In the genomic region with DNA sequence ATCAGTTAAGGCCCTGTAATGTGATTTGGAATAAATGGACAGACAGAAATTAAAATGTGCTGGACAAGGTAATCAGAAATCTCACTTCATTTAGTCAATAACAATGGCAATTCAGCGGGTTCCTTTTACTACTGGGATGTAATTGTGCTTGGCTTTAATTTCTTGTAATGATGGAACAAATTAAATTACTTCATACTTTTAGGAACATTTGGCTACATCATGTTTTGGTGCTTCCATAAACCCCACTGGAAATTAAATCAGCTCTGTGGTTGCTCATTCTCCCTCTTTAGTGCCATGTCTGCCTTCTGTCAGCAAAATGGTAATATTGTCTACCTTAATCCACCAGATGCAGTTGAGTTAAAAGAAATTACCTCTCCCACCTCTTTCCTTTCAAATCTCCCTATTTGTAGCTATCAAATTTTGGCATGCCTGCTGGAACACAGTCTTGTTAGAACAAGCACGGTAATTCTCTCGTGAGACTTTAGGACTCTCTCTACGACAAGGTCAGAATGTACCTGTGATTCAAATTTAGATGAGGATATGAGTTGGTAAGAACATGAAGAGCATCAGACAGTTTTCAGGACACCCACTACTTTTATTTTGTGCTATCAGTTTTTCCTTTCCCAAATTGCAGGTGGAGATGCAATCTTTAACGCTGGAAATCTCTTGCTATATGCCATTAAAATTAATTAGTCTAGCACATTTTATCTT, we compare ENCODE assay signal across 31 cellular contexts.
"Had no signal": no experiment of that assay in that cellular context is flagged by ENCODE, and none has a peak within 500 bp of the region (broad histone marks: within the 10 kb centered on the region; RNA-seq: fewer than 3 reads in every experiment).

No MANE protein-coding gene starts in this region.

- H3K27me3 Mint-ChIP-seq: activated B cell treated with CpG ODN at 0.5 μM for 24 hours; activated CD8-positive, alpha-beta T cell treated with anti-CD3 and anti-CD28 coated beads for 36 hours; activated naive CD4-positive, alpha-beta T cell treated with anti-CD3 and anti-CD28 coated beads, Interleukin-2, amount 50 U/mL, for 24 hours; activated naive CD8-positive, alpha-beta T cell treated with anti-CD3 and anti-CD28 coated beads for 36 hours; activated naive CD8-positive, alpha-beta T cell treated with anti-CD3 and anti-CD28 coated beads, Interleukin-2, amount 50 U/mL, for 24 hours had no signal

- H3K4me3 Mint-ChIP-seq: activated B cell treated with CpG ODN at 0.5 μM for 24 hours; activated CD8-positive, alpha-beta T cell treated with anti-CD3 and anti-CD28 coated beads for 36 hours; activated naive CD4-positive, alpha-beta T cell treated with anti-CD3 and anti-CD28 coated beads for 36 hours; activated naive CD4-positive, alpha-beta T cell treated with anti-CD3 and anti-CD28 coated beads, Interleukin-2, amount 50 U/mL, for 24 hours; activated naive CD8-positive, alpha-beta T cell treated with anti-CD3 and anti-CD28 coated beads for 36 hours; activated naive CD8-positive, alpha-beta T cell treated with anti-CD3 and anti-CD28 coated beads, Interleukin-2, amount 50 U/mL, for 24 hours; activated T-cell treated with anti-CD3 and anti-CD28 coated beads, Interleukin-2, amount 50 U/mL, for 4 hours; effector memory CD8-positive, alpha-beta T cell; T-helper 2 cell treated with Interferon-gamma antibody and Interleukin-4, amounts not matched to agents 5 μg/mL and 100 μg/mL, for 36 hours had no signal

- DNase-seq: activated B cell treated with CpG ODN at 0.5 μM for 24 hours; activated CD4-positive, alpha-beta T cell treated with anti-CD3 and anti-CD28 coated beads for 48 hours; activated CD4-positive, alpha-beta T cell treated with anti-CD3 and anti-CD28 coated beads, Interleukin-2, amount 50 U/mL, for 1 hour; activated CD4-positive, alpha-beta T cell treated with anti-CD3 and anti-CD28 coated beads, Interleukin-2, amount 50 U/mL, for 48 hours; activated CD8-positive, alpha-beta memory T cell treated with anti-CD3 and anti-CD28 coated beads for 24 hours; activated CD8-positive, alpha-beta T cell treated with anti-CD3 and anti-CD28 coated beads for 36 hours; activated effector memory CD4-positive, alpha-beta T cell treated with anti-CD3 and anti-CD28 coated beads, Interleukin-2, amount 50 U/mL, for 16 hours; activated naive CD4-positive, alpha-beta T cell treated with anti-CD3 and anti-CD28 coated beads for 36 hours; activated naive CD8-positive, alpha-beta T cell treated with anti-CD3 and anti-CD28 coated beads for 36 hours; activated naive CD8-positive, alpha-beta T cell treated with anti-CD3 and anti-CD28 coated beads, Interleukin-2, amount 50 U/mL, for 24 hours; activated T-cell treated with anti-CD3 and anti-CD28 coated beads, Interleukin-2, amount 50 U/mL, for 4 hours; adrenal gland; amygdala; aorta; body of pancreas; cortex of kidney; dermis blood vessel endothelial cell; effector CD4-positive, alpha-beta T cell; effector memory CD8-positive, alpha-beta T cell; erythroblast; foreskin melanocyte; heart right ventricle; T1000; WERI-Rb-1 had no signal

- H3K27ac Mint-ChIP-seq: activated B cell treated with CpG ODN at 0.5 μM for 24 hours; activated CD8-positive, alpha-beta T cell treated with anti-CD3 and anti-CD28 coated beads for 36 hours; activated naive CD4-positive, alpha-beta T cell treated with anti-CD3 and anti-CD28 coated beads for 36 hours; activated naive CD4-positive, alpha-beta T cell treated with anti-CD3 and anti-CD28 coated beads, Interleukin-2, amount 50 U/mL, for 24 hours; activated naive CD8-positive, alpha-beta T cell treated with anti-CD3 and anti-CD28 coated beads for 36 hours; activated naive CD8-positive, alpha-beta T cell treated with anti-CD3 and anti-CD28 coated beads, Interleukin-2, amount 50 U/mL, for 24 hours; activated T-helper 2 cell treated with anti-CD3 and anti-CD28 coated beads, Interferon-gamma antibody, Interleukin-2, Interleukin-4, amounts not matched to agents 10 μg/mL and 5 μg/mL and 100 μg/mL, durations not matched to agents 14 hours and 24 hours and 36 hours; T-helper 2 cell treated with Interferon-gamma antibody and Interleukin-4, amounts not matched to agents 5 μg/mL and 100 μg/mL, for 36 hours had no signal

- H3K9me3 Mint-ChIP-seq: activated B cell treated with CpG ODN at 0.5 μM for 24 hours; activated CD8-positive, alpha-beta T cell treated with anti-CD3 and anti-CD28 coated beads for 36 hours; activated naive CD4-positive, alpha-beta T cell treated with anti-CD3 and anti-CD28 coated beads for 36 hours; activated naive CD4-positive, alpha-beta T cell treated with anti-CD3 and anti-CD28 coated beads, Interleukin-2, amount 50 U/mL, for 24 hours; activated naive CD8-positive, alpha-beta T cell treated with anti-CD3 and anti-CD28 coated beads for 36 hours; activated naive CD8-positive, alpha-beta T cell treated with anti-CD3 and anti-CD28 coated beads, Interleukin-2, amount 50 U/mL, for 24 hours; activated T-cell treated with anti-CD3 and anti-CD28 coated beads, Interleukin-2, amount 50 U/mL, for 4 hours; activated T-helper 2 cell treated with anti-CD3 and anti-CD28 coated beads, Interferon-gamma antibody, Interleukin-2, Interleukin-4, amounts not matched to agents 10 μg/mL and 5 μg/mL and 100 μg/mL, durations not matched to agents 14 hours and 24 hours and 36 hours; effector memory CD8-positive, alpha-beta T cell; T-helper 2 cell treated with Interferon-gamma antibody and Interleukin-4, amounts not matched to agents 5 μg/mL and 100 μg/mL, for 36 hours had no signal

- H3K27ac ChIP-seq: adrenal gland, body of pancreas, esophagus muscularis mucosa, gastroesophageal sphincter, heart right ventricle, hepatocyte, WERI-Rb-1 had no signal

- ATAC-seq: activated CD4-positive, CD25-positive, alpha-beta regulatory T cell treated with anti-CD3 and anti-CD28 coated beads, Interleukin-2, amount 50 U/mL, for 24 hours; activated CD8-positive, alpha-beta T cell treated with anti-CD3 and anti-CD28 coated beads for 36 hours; activated naive CD8-positive, alpha-beta T cell treated with anti-CD3 and anti-CD28 coated beads, Interleukin-2, amount 50 U/mL, for 24 hours; activated T-cell treated with anti-CD3 and anti-CD28 coated beads, Interleukin-2, amount 50 U/mL, for 4 hours; body of pancreas; effector memory CD8-positive, alpha-beta T cell; gastroesophageal sphincter; heart right ventricle had no signal

- H3K27me3 ChIP-seq: adrenal gland, body of pancreas, esophagus muscularis mucosa, gastroesophageal sphincter, heart right ventricle, hepatocyte had no signal

- H3K4me1 Mint-ChIP-seq: activated B cell treated with CpG ODN at 0.5 μM for 24 hours; activated naive CD4-positive, alpha-beta T cell treated with anti-CD3 and anti-CD28 coated beads, Interleukin-2, amount 50 U/mL, for 24 hours; activated naive CD8-positive, alpha-beta T cell treated with anti-CD3 and anti-CD28 coated beads for 36 hours; activated naive CD8-positive, alpha-beta T cell treated with anti-CD3 and anti-CD28 coated beads, Interleukin-2, amount 50 U/mL, for 24 hours had no signal

- H3K36me3 Mint-ChIP-seq: activated naive CD4-positive, alpha-beta T cell treated with anti-CD3 and anti-CD28 coated beads, Interleukin-2, amount 50 U/mL, for 24 hours; activated naive CD8-positive, alpha-beta T cell treated with anti-CD3 and anti-CD28 coated beads for 36 hours had no signal
